11 cellular contexts compared by ENCODE assay signal in genomic region chr12:106112094-106112822, GRCh38. TPM values are rescaled to one million over a fixed set of nuclear protein-coding genes. Genes with fewer than 3 reads are reported as not detected.
DNase-seq lines count a peak whose midpoint lies in the region; ATAC-seq, FAIRE-seq and TF ChIP-seq lines count a peak whose summit lies in the region.
"Had no signal": no experiment of that assay in that cellular context is flagged by ENCODE, and none has a peak within 500 bp of the region (broad histone marks: within the 10 kb centered on the region; RNA-seq: fewer than 3 reads in every experiment).

No MANE protein-coding gene starts in this region.

- peaks cover 94% of the 10 kb centered on the region for H3K4me1 Mint-ChIP-seq in brain
- no peaks in the 10 kb centered on the region for H3K4me1 Mint-ChIP-seq in T-helper 2 cell treated with Interferon-gamma antibody and Interleukin-4, amounts not matched to agents 5 μg/mL and 100 μg/mL, for 36 hours (ENCODE audit: low read depth)

- H3K27me3 Mint-ChIP-seq in brain: no peaks in the 10 kb centered on the region
- H3K27me3 Mint-ChIP-seq in T-helper 2 cell treated with Interferon-gamma antibody and Interleukin-4, amounts not matched to agents 5 μg/mL and 100 μg/mL, for 36 hours (ENCODE audit: low read depth): peaks cover 12% of the 10 kb centered on the region

- TF ChIP-seq CTCF in heart left ventricle (IDR thresholded peaks at IDR 0.05) (no peak), brain (conservative IDR thresholded peaks at IDR 0.05) (no peak)

- no peak overlapping the region for H3K4me3 ChIP-seq in heart left ventricle
- H3K4me3 ChIP-seq: spleen had no signal

- H3K36me3 Mint-ChIP-seq in brain: no peaks in the 10 kb centered on the region
- no peaks in the 10 kb centered on the region for H3K36me3 Mint-ChIP-seq in T-helper 2 cell treated with Interferon-gamma antibody and Interleukin-4, amounts not matched to agents 5 μg/mL and 100 μg/mL, for 36 hours (ENCODE audit: low read depth)

- no peak for FAIRE-seq in frontal cortex (lab: Jason Lieb, UNC)
- FAIRE-seq: HTR-8/SVneo had no signal

- ATAC-seq in heart left ventricle: peak in 3 of 4 donors; percentile 14 to 23 (median 14)

- H3K9me3 Mint-ChIP-seq in brain: no peaks in the 10 kb centered on the region
- H3K9me3 Mint-ChIP-seq in T-helper 2 cell treated with Interferon-gamma antibody and Interleukin-4, amounts not matched to agents 5 μg/mL and 100 μg/mL, for 36 hours: no peaks in the 10 kb centered on the region

- DNase-seq in heart left ventricle: peak in 2 of 5 donors; percentile 56 to 58
- DNase-seq in cardiac septum (ENCODE audit: low spot score): no peak
- DNase-seq in midbrain (lab: John Stamatoyannopoulos, UW): peak; percentile 45
- no peak for DNase-seq in stimulated activated CD4-positive, alpha-beta T cell treated with anti-CD3 and anti-CD28 coated beads, Interleukin-4, amount 100 ng/mL, for 24 hours
- DNase-seq in NCI-H2081 (lab: John Stamatoyannopoulos, UW): no peak
- DNase-seq in frontal cortex (ENCODE audit: low spot score in 2 of 2): no peak
- DNase-seq in T-helper 2 cell treated with Interferon-gamma antibody and Interleukin-4, amounts not matched to agents 5 μg/mL and 100 μg/mL, for 36 hours (ENCODE audit: low spot score): no peak
- DNase-seq: cerebellar nuclear complex, spleen had no signal

- TF ChIP-seq POLR2A in heart left ventricle (IDR thresholded peaks at IDR 0.05): no peak

- H3K27me3 ChIP-seq in heart left ventricle: no peaks in the 10 kb centered on the region

- H3K4me1 ChIP-seq in heart left ventricle: peaks cover 27 to 100% (median 89%) of the 10 kb centered on the region in 12 donors

- 41 to 60% (median 46%) methylated on average over 12 to 13 of the region's 13 CpGs for WGBS in heart left ventricle, 4 donors

- peak overlapping the region in 11 of 12 donors; percentile 0 to 99 (median 76) for H3K27ac ChIP-seq in heart left ventricle
- H3K27ac ChIP-seq: spleen had no signal

- H3K27ac Mint-ChIP-seq in brain: peak overlapping the region in 4 of 5 experiments; percentile 41 to 87 (median 73)
- no peak overlapping the region for H3K27ac Mint-ChIP-seq in T-helper 2 cell treated with Interferon-gamma antibody and Interleukin-4, amounts not matched to agents 5 μg/mL and 100 μg/mL, for 36 hours

- no peak overlapping the region for H3K4me3 Mint-ChIP-seq in brain
- no peak overlapping the region for H3K4me3 Mint-ChIP-seq in T-helper 2 cell treated with Interferon-gamma antibody and Interleukin-4, amounts not matched to agents 5 μg/mL and 100 μg/mL, for 36 hours

- intact Hi-C loops in heart left ventricle (cut with DNase I) (no loop called here), cardiac septum (cut with DNase I) (no loop called here)

- no peaks in the 10 kb centered on the region for H3K9me3 ChIP-seq in heart left ventricle
- H3K9me3 ChIP-seq: spleen had no signal

- H3K36me3 ChIP-seq in heart left ventricle: no peaks in the 10 kb centered on the region
- H3K36me3 ChIP-seq: spleen had no signal

RNA-seq across cellular contexts. Expression of gene NUAK1, which starts 26.5 kb away (rescaled TPM):
- 10 to 100 TPM; 34.7 to 50.7 (median 39.8) TPM for total RNA-seq in heart left ventricle
- 10 to 100 TPM; 10.5 to 21.5 TPM for polyA plus RNA-seq in heart left ventricle
- 66.8 TPM for total RNA-seq in cardiac septum
- polyA plus RNA-seq in brain (ENCODE audit: insufficient read depth, low read depth, low replicate concordance): 11.5 TPM
- 54.6 TPM for total RNA-seq in frontal cortex
